In the genomic region with DNA sequence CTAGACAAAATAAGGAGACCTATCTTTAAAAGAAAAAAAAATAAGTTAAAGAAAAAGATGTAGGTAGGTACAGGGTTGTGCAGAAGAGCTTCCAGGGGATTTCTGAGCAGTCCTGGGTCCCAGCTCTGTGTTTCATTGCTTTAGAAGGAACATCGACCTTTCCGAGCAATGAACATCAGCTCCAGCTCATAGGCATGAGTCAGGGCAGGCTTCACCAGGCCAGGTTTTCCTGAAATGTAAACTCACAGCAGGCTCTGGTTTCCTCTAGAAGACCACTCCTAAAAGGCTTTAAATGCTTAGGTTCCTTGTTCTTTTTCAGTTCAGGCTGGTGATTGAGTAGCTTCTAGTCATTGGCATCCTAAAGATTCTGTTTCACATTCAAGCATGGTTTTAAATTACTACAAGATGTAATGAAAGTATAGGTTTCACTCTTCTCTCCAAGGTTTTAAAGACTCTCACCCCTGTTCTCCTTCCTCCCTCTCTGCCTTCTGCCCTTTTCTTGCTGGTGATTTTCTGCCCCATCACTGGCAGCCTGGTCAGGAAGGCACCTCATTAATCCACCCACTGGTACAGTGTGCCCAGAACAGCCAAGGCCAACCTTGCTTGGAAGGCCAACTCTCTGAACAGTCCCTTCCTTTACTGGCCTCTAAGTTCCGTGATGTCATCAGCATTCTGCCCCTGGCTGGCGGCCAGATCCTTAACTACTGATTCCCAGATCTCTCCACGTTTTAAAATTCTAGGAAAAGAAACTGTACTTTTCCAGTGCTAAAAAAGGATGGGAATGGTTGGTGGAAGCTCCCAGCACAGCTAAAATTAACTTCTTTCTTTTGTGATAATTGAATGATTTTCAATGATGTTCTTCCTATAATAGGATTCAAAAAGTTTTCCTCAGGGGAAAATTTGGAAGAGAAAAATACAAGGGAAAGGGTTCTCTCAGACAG, we compare ENCODE assay signal across 8 cellular contexts.
DNase-seq lines count a peak whose midpoint lies in the region; ATAC-seq, FAIRE-seq and TF ChIP-seq lines count a peak whose summit lies in the region.

No MANE protein-coding gene starts in this region.

- DNase-seq in HFFc6 (peak; percentile 58), body of pancreas (peak; percentile 83 to 90 (median 86)), keratinocyte (ENCODE audit: low read depth, low spot score) (no peak), NCI-H146 (lab: John Stamatoyannopoulos, UW) (no peak), NCI-H2227 (lab: John Stamatoyannopoulos, UW; ENCODE audit: unreplicated experiment) (no peak)
- DNase-seq in stimulated activated effector memory CD8-positive, alpha-beta T cell treated with anti-CD3 and anti-CD28 coated beads, Interleukin-12 subunit alpha, Interleukin-12 subunit beta, amount 100 ng/mL, for 72 hours (ENCODE audit: low spot score in 2 of 2) = no peak
- DNase-seq in CD8-positive, alpha-beta T cell = no peak
- DNase-seq in activated naive CD4-positive, alpha-beta T cell treated with anti-CD3 and anti-CD28 coated beads, Interleukin-2, amount 50 U/mL, for 16 hours = no peak

- H2AFZ ChIP-seq in keratinocyte (ENCODE audit: control insufficient read depth, low read length) = peak overlapping the region; percentile 77

- peak overlapping the region; percentile 36 for H3K4me2 ChIP-seq in keratinocyte (ENCODE audit: control insufficient read depth, extremely low read depth, insufficient read depth, low read depth, low read length)

- POLR2A ChIA-PET in CD8-positive, alpha-beta T cell (lab: Charles Lee) = no interaction called here

- TF ChIP-seq CTCF in HFFc6 (IDR thresholded peaks at IDR 0.05) (no peak), body of pancreas (IDR thresholded peaks at IDR 0.05) (no peak), keratinocyte (optimal IDR thresholded peaks at IDR 0.05 in 1 of 3, IDR thresholded peaks at IDR 0.05 in 1 of 3, conservative IDR thresholded peaks at IDR 0.05 in 1 of 3; ENCODE audit: extremely low read depth in 1 of 3, insufficient read depth in 2 of 3, low read length in 3 of 3) (no peak)
- no peak for TF ChIP-seq CTCF in CD8-positive, alpha-beta T cell (IDR thresholded peaks at IDR 0.05)

- intact Hi-C loops in body of pancreas (cut with DNase I) = no loop called here
- intact Hi-C loops in CD8-positive, alpha-beta T cell (cut with DNase I, micrococcal nuclease) = no loop called here

- no peak overlapping the region for H3K9ac ChIP-seq in keratinocyte (ENCODE audit: control insufficient read depth, extremely low read depth, insufficient read depth, low read length)

- peak in 2 of 3 donors; percentile 15 to 21 for TF ChIP-seq POLR2A in body of pancreas (IDR thresholded peaks at IDR 0.05)

- dilution Hi-C loops in keratinocyte (cut with MboI; ENCODE audit: extremely low pct_ligation_motif_present, low sequenced_read_pairs) = no loop called here

- peaks cover 75% of the 10 kb centered on the region for H3K4me1 Mint-ChIP-seq in HFFc6 (ENCODE audit: low read depth)
- H3K4me1 Mint-ChIP-seq in stimulated activated effector memory CD8-positive, alpha-beta T cell treated with anti-CD3 and anti-CD28 coated beads, Interleukin-12 subunit alpha, Interleukin-12 subunit beta, amount 100 ng/mL, for 72 hours = peaks cover 23% of the 10 kb centered on the region
- peaks cover 13% of the 10 kb centered on the region for H3K4me1 Mint-ChIP-seq in CD8-positive, alpha-beta T cell (ENCODE audit: low read depth)

- peak; percentile 95 for ATAC-seq in body of pancreas
- ATAC-seq in stimulated activated effector memory CD8-positive, alpha-beta T cell treated with anti-CD3 and anti-CD28 coated beads, Interleukin-12 subunit alpha, Interleukin-12 subunit beta, amount 100 ng/mL, for 72 hours = no peak
- ATAC-seq in CD8-positive, alpha-beta T cell = no peak

- H3K9me3 Mint-ChIP-seq in HFFc6 = no peaks in the 10 kb centered on the region
- no peaks in the 10 kb centered on the region for H3K9me3 Mint-ChIP-seq in stimulated activated effector memory CD8-positive, alpha-beta T cell treated with anti-CD3 and anti-CD28 coated beads, Interleukin-12 subunit alpha, Interleukin-12 subunit beta, amount 100 ng/mL, for 72 hours
- no peaks in the 10 kb centered on the region for H3K9me3 Mint-ChIP-seq in CD8-positive, alpha-beta T cell

- H3K4me3 Mint-ChIP-seq in HFFc6 = peak overlapping the region; percentile 66
- H3K4me3 Mint-ChIP-seq in stimulated activated effector memory CD8-positive, alpha-beta T cell treated with anti-CD3 and anti-CD28 coated beads, Interleukin-12 subunit alpha, Interleukin-12 subunit beta, amount 100 ng/mL, for 72 hours = no peak overlapping the region
- H3K4me3 Mint-ChIP-seq in CD8-positive, alpha-beta T cell = no peak overlapping the region

- no peaks in the 10 kb centered on the region for H3K36me3 ChIP-seq in body of pancreas (replicated peaks in 1 of 2; ENCODE audit: insufficient read depth in 1 of 2, low read depth in 2 of 2)
- no peaks in the 10 kb centered on the region for H3K36me3 ChIP-seq in keratinocyte (ENCODE audit: control insufficient read depth in 2 of 2, extremely low read depth in 1 of 2, insufficient read depth in 2 of 2, low read length in 2 of 2)
- no peaks in the 10 kb centered on the region for H3K36me3 ChIP-seq in CD8-positive, alpha-beta T cell (ENCODE audit: insufficient read depth, low read length)

- FAIRE-seq in keratinocyte (lab: Jason Lieb, UNC) = peak; percentile 5

- peaks cover 1% of the 10 kb centered on the region; the same call in 1 of the 2 replicates for H3K27me3 Mint-ChIP-seq in HFFc6 (ENCODE audit: insufficient read depth)
- no peaks in the 10 kb centered on the region for H3K27me3 Mint-ChIP-seq in CD8-positive, alpha-beta T cell (ENCODE audit: low read depth)

- H3K4me1 ChIP-seq in body of pancreas (peaks cover 42% of the 10 kb centered on the region), keratinocyte (ENCODE audit: control insufficient read depth, extremely low read depth, insufficient read depth, low read length) (peaks cover 35% of the 10 kb centered on the region)
- H3K4me1 ChIP-seq in CD8-positive, alpha-beta T cell (ENCODE audit: insufficient read depth, low read length) = peaks cover 8% of the 10 kb centered on the region

- H3K27ac ChIP-seq in body of pancreas (peak overlapping the region in 3 of 4 donors; percentile 58 to 78 (median 67)), keratinocyte (ENCODE audit: control insufficient read depth, insufficient read depth, low read length) (peak overlapping the region; percentile 48)
- H3K27ac ChIP-seq in CD8-positive, alpha-beta T cell (ENCODE audit: low read depth, low read length) = no peak overlapping the region

- H3K4me3 ChIP-seq in body of pancreas (no peak overlapping the region), keratinocyte (ENCODE audit: control insufficient read depth in 2 of 3, extremely low read depth in 1 of 3, insufficient read depth in 2 of 3, low read depth in 1 of 3, low read length in 3 of 3) (no peak overlapping the region)
- H3K4me3 ChIP-seq in CD8-positive, alpha-beta T cell (ENCODE audit: low read depth, low read length) = no peak overlapping the region

- H3K27me3 ChIP-seq in body of pancreas (no peaks in the 10 kb centered on the region), keratinocyte (ENCODE audit: control insufficient read depth, extremely low read depth, insufficient read depth, low read length) (no peaks in the 10 kb centered on the region)
- no peaks in the 10 kb centered on the region for H3K27me3 ChIP-seq in CD8-positive, alpha-beta T cell (ENCODE audit: insufficient read depth, low read length)

- WGBS in body of pancreas, 2 donors = 38 to 42% methylated on average over 5 of the region's 5 CpGs

- peak overlapping the region; percentile 98 for H3K27ac Mint-ChIP-seq in HFFc6
- H3K27ac Mint-ChIP-seq in stimulated activated effector memory CD8-positive, alpha-beta T cell treated with anti-CD3 and anti-CD28 coated beads, Interleukin-12 subunit alpha, Interleukin-12 subunit beta, amount 100 ng/mL, for 72 hours = peak overlapping the region; percentile 52
- H3K27ac Mint-ChIP-seq in CD8-positive, alpha-beta T cell = no peak overlapping the region

- H3K36me3 Mint-ChIP-seq in HFFc6 (ENCODE audit: low read depth) = no peaks in the 10 kb centered on the region
- no peaks in the 10 kb centered on the region for H3K36me3 Mint-ChIP-seq in stimulated activated effector memory CD8-positive, alpha-beta T cell treated with anti-CD3 and anti-CD28 coated beads, Interleukin-12 subunit alpha, Interleukin-12 subunit beta, amount 100 ng/mL, for 72 hours
- H3K36me3 Mint-ChIP-seq in CD8-positive, alpha-beta T cell = no peaks in the 10 kb centered on the region

- H3K79me2 ChIP-seq in keratinocyte (ENCODE audit: control insufficient read depth, insufficient read depth, low read length) = no peaks in the 10 kb centered on the region

- H3K9me1 ChIP-seq in keratinocyte (ENCODE audit: control insufficient read depth, extremely low read depth, insufficient read depth, low read length) = peaks cover 5% of the 10 kb centered on the region

- CTCF ChIA-PET in CD8-positive, alpha-beta T cell (lab: Charles Lee) = interaction anchor here (1.3 kb wide), 1 partner anchor 26 kb away, joined by 4 read pairs; no protein-coding TSS in a partner anchor

- no peaks in the 10 kb centered on the region for H4K20me1 ChIP-seq in keratinocyte (ENCODE audit: control insufficient read depth, extremely low read depth, insufficient read depth, low read length)

- H3K9me3 ChIP-seq in body of pancreas (no peaks in the 10 kb centered on the region), keratinocyte (ENCODE audit: control insufficient read depth, low read depth, low read length) (no peaks in the 10 kb centered on the region)
- H3K9me3 ChIP-seq in CD8-positive, alpha-beta T cell (ENCODE audit: low read length) = no peaks in the 10 kb centered on the region

Comparison
In these comparisons a context has a peak if more than half of its experiments do, and no peak if none do; other contexts are left out.
1. DNase-seq: peak in HFFc6 (single experiment) and body of pancreas (4 of 4); none in keratinocyte (single experiment), stimulated activated effector memory CD8-positive, alpha-beta T cell treated with anti-CD3 and anti-CD28 coated beads, Interleukin-12 subunit alpha, Interleukin-12 subunit beta, amount 100 ng/mL, for 72 hours (0 of 2), CD8-positive, alpha-beta T cell (0 of 7), NCI-H146 (single experiment), NCI-H2227 (single experiment) and activated naive CD4-positive, alpha-beta T cell treated with anti-CD3 and anti-CD28 coated beads, Interleukin-2, amount 50 U/mL, for 16 hours (single experiment).